In the genomic region with DNA sequence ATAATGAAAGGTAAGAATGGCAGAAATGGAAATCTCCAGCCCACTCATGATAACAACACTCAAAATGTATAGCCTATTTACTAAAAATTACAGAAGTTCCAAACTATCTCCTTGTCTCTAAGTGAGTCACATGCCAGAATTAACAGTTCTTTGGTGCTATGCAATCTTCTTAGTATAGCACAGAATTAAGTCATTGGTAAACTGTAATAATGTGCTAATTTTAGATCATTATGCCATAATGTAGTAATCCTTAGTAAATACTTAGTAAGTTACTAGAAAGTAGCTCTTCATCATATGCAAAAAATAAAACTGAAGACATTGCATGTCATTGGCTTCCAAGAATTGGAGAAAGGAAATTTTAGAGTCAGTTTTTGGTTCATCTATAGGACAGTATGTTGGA, we compare ENCODE assay signal across 13 cellular contexts. TPM values are rescaled to one million over a fixed set of nuclear protein-coding genes. Genes with fewer than 3 reads are reported as not detected.
A peak's percentile ranks its signal among the peaks of the same experiment; 100 is the strongest.
DNase-seq lines count a peak whose midpoint lies in the region; ATAC-seq, FAIRE-seq and TF ChIP-seq lines count a peak whose summit lies in the region.
"Had no signal": no experiment of that assay in that cellular context is flagged by ENCODE, and none has a peak within 500 bp of the region (broad histone marks: within the 10 kb centered on the region; RNA-seq: fewer than 3 reads in every experiment).

No MANE protein-coding gene starts in this region.

- peak overlapping the region; percentile 33 to 99 (median 94) for H3K27ac Mint-ChIP-seq in CD14-positive monocyte
- H3K27ac Mint-ChIP-seq in IgD-negative memory B cell, result peak overlapping the region; percentile 60 to 98 (median 86)
- peak overlapping the region; percentile 1 for H3K27ac Mint-ChIP-seq in activated CD8-positive, alpha-beta T cell treated with anti-CD3 and anti-CD28 coated beads, Interleukin-2, amount 10 ng/mL, durations not matched to agents 7 days and 5 days
- H3K27ac Mint-ChIP-seq in naive thymus-derived CD8-positive, alpha-beta T cell, result peak overlapping the region in 3 of 10 donors; percentile 61 to 100 (median 82)

- DNase-seq in CD14-positive monocyte (ENCODE audit: low spot score) (no peak), keratinocyte (ENCODE audit: low read depth, low spot score) (no peak), HPDE6-E6E7 (ENCODE audit: extremely low spot score) (no peak), MG63 (no peak), DMS114 treated with DMSO at 0.1 percent for 48 hours (lab: John Stamatoyannopoulos, UW; ENCODE audit: unreplicated experiment) (no peak)
- DNase-seq in activated CD8-positive, alpha-beta T cell treated with anti-CD3 and anti-CD28 coated beads, Interleukin-2, amount 10 ng/mL, durations not matched to agents 7 days and 5 days, result no peak
- no peak for DNase-seq in naive thymus-derived CD8-positive, alpha-beta T cell
- DNase-seq: left cardiac atrium, NCI-H524 treated with DMSO at 0.1 percent for 48 hours, pancreas, upper lobe of left lung had no signal

- H3K9me1 ChIP-seq in keratinocyte (ENCODE audit: control insufficient read depth, extremely low read depth, insufficient read depth, low read length), result no peaks in the 10 kb centered on the region

- ATAC-seq in activated CD8-positive, alpha-beta T cell treated with anti-CD3 and anti-CD28 coated beads, Interleukin-2, amount 10 ng/mL, durations not matched to agents 7 days and 5 days, result no peak
- no peak for ATAC-seq in naive thymus-derived CD8-positive, alpha-beta T cell

- no peak overlapping the region for H2AFZ ChIP-seq in keratinocyte (ENCODE audit: control insufficient read depth, low read length)

- H3K27ac ChIP-seq in keratinocyte (ENCODE audit: control insufficient read depth, insufficient read depth, low read length), result peak overlapping the region; percentile 96

- peak overlapping the region; percentile 6 for H3K4me2 ChIP-seq in keratinocyte (ENCODE audit: control insufficient read depth, extremely low read depth, insufficient read depth, low read depth, low read length)

- peaks cover 43% of the 10 kb centered on the region for H3K4me1 ChIP-seq in keratinocyte (ENCODE audit: control insufficient read depth, extremely low read depth, insufficient read depth, low read length)

- no peaks in the 10 kb centered on the region for H3K9me3 ChIP-seq in keratinocyte (ENCODE audit: control insufficient read depth, low read depth, low read length)
- no peaks in the 10 kb centered on the region for H3K9me3 ChIP-seq in MG63
- H3K9me3 ChIP-seq: pancreas, upper lobe of left lung had no signal

- H3K4me3 ChIP-seq in keratinocyte (ENCODE audit: control insufficient read depth in 2 of 3, extremely low read depth in 1 of 3, insufficient read depth in 2 of 3, low read depth in 1 of 3, low read length in 3 of 3) (no peak overlapping the region), MG63 (no peak overlapping the region)
- H3K4me3 ChIP-seq: pancreas, upper lobe of left lung had no signal

- H3K9me3 Mint-ChIP-seq in CD14-positive monocyte, result peaks cover 0 to 2% (median 0%) of the 10 kb centered on the region in 7 donors
- H3K9me3 Mint-ChIP-seq in IgD-negative memory B cell, result peaks cover 0 to 10% (median 3%) of the 10 kb centered on the region in 3 donors
- no peaks in the 10 kb centered on the region for H3K9me3 Mint-ChIP-seq in activated CD8-positive, alpha-beta T cell treated with anti-CD3 and anti-CD28 coated beads, Interleukin-2, amount 10 ng/mL, durations not matched to agents 7 days and 5 days (ENCODE audit: insufficient read depth)
- peaks cover 0 to 12% (median 0%) of the 10 kb centered on the region in 9 donors for H3K9me3 Mint-ChIP-seq in naive thymus-derived CD8-positive, alpha-beta T cell

- H3K4me3 Mint-ChIP-seq in CD14-positive monocyte (peak overlapping the region in 1 of 2 donors; percentile 33), IgD-negative memory B cell (peak overlapping the region; percentile 25 to 86 (median 73))
- H3K4me3 Mint-ChIP-seq in activated CD8-positive, alpha-beta T cell treated with anti-CD3 and anti-CD28 coated beads, Interleukin-2, amount 10 ng/mL, durations not matched to agents 7 days and 5 days, result no peak overlapping the region
- H3K4me3 Mint-ChIP-seq in naive thymus-derived CD8-positive, alpha-beta T cell, result peak overlapping the region in 2 of 10 donors; percentile 18 to 34

- TF ChIP-seq CTCF in CD14-positive monocyte (IDR thresholded peaks at IDR 0.05) (no peak), keratinocyte (optimal IDR thresholded peaks at IDR 0.05 in 1 of 3, IDR thresholded peaks at IDR 0.05 in 1 of 3, conservative IDR thresholded peaks at IDR 0.05 in 1 of 3; ENCODE audit: extremely low read depth in 1 of 3, insufficient read depth in 2 of 3, low read length in 3 of 3) (no peak)

- H3K36me3 ChIP-seq in keratinocyte (ENCODE audit: control insufficient read depth in 2 of 2, extremely low read depth in 1 of 2, insufficient read depth in 2 of 2, low read length in 2 of 2) (no peaks in the 10 kb centered on the region), MG63 (no peaks in the 10 kb centered on the region)
- H3K36me3 ChIP-seq: pancreas, upper lobe of left lung had no signal

- no peak overlapping the region for H3K9ac ChIP-seq in keratinocyte (ENCODE audit: control insufficient read depth, extremely low read depth, insufficient read depth, low read length)

- H3K27me3 ChIP-seq in keratinocyte (ENCODE audit: control insufficient read depth, extremely low read depth, insufficient read depth, low read length), result no peaks in the 10 kb centered on the region
- H3K27me3 ChIP-seq in MG63, result no peaks in the 10 kb centered on the region
- H3K27me3 ChIP-seq: pancreas, upper lobe of left lung had no signal

- H4K20me1 ChIP-seq in keratinocyte (ENCODE audit: control insufficient read depth, extremely low read depth, insufficient read depth, low read length), result no peaks in the 10 kb centered on the region

- POLR2A ChIA-PET in activated CD8-positive, alpha-beta T cell treated with anti-CD3 and anti-CD28 coated beads, Interleukin-2, amount 10 ng/mL, durations not matched to agents 7 days and 5 days (lab: Charles Lee), result interaction anchor here (0.5 to 0.6 kb wide), 2 partner anchors 260 to 607 kb away, joined by 3 read pairs; no protein-coding TSS in a partner anchor
- POLR2A ChIA-PET in naive thymus-derived CD8-positive, alpha-beta T cell (lab: Charles Lee), result no interaction called here

- peaks cover 0 to 6% (median 1%) of the 10 kb centered on the region in 3 donors for H3K27me3 Mint-ChIP-seq in CD14-positive monocyte (ENCODE audit: low read depth in 3 of 3)
- peaks cover 3% of the 10 kb centered on the region for H3K27me3 Mint-ChIP-seq in IgD-negative memory B cell
- no peaks in the 10 kb centered on the region for H3K27me3 Mint-ChIP-seq in activated CD8-positive, alpha-beta T cell treated with anti-CD3 and anti-CD28 coated beads, Interleukin-2, amount 10 ng/mL, durations not matched to agents 7 days and 5 days (ENCODE audit: low read depth)
- H3K27me3 Mint-ChIP-seq in naive thymus-derived CD8-positive, alpha-beta T cell, result no peaks in the 10 kb centered on the region

- H3K4me1 Mint-ChIP-seq in CD14-positive monocyte (peaks cover 68% of the 10 kb centered on the region), IgD-negative memory B cell (peaks cover 58 to 86% (median 73%) of the 10 kb centered on the region in 3 donors)
- peaks cover 85% of the 10 kb centered on the region for H3K4me1 Mint-ChIP-seq in activated CD8-positive, alpha-beta T cell treated with anti-CD3 and anti-CD28 coated beads, Interleukin-2, amount 10 ng/mL, durations not matched to agents 7 days and 5 days (ENCODE audit: low read depth)
- H3K4me1 Mint-ChIP-seq in naive thymus-derived CD8-positive, alpha-beta T cell, result peaks cover 43 to 95% (median 88%) of the 10 kb centered on the region in 4 donors

- dilution Hi-C loops in keratinocyte (cut with MboI; ENCODE audit: extremely low pct_ligation_motif_present, low sequenced_read_pairs), result no loop called here

- intact Hi-C loops in CD14-positive monocyte (cut with micrococcal nuclease), result loop anchor here in 1 of 2 donors (5.0 kb wide), 2 partner anchors 38 to 143 kb away; partner anchors contain the start of gene CD47

- H3K79me2 ChIP-seq in keratinocyte (ENCODE audit: control insufficient read depth, insufficient read depth, low read length), result no peaks in the 10 kb centered on the region

- H3K36me3 Mint-ChIP-seq in CD14-positive monocyte (no peaks in the 10 kb centered on the region), IgD-negative memory B cell (peaks cover 21% of the 10 kb centered on the region)
- peaks cover 76% of the 10 kb centered on the region for H3K36me3 Mint-ChIP-seq in activated CD8-positive, alpha-beta T cell treated with anti-CD3 and anti-CD28 coated beads, Interleukin-2, amount 10 ng/mL, durations not matched to agents 7 days and 5 days (ENCODE audit: low read depth)
- peaks cover 14 to 34% (median 24%) of the 10 kb centered on the region in 3 donors for H3K36me3 Mint-ChIP-seq in naive thymus-derived CD8-positive, alpha-beta T cell

- no peak for FAIRE-seq in keratinocyte (lab: Jason Lieb, UNC)
- FAIRE-seq: endometrium, pancreas had no signal

- CTCF ChIA-PET in activated CD8-positive, alpha-beta T cell treated with anti-CD3 and anti-CD28 coated beads, Interleukin-2, amount 10 ng/mL, durations not matched to agents 7 days and 5 days (lab: Charles Lee), result interaction anchor here (0.9 to 4.9 kb wide), 3 partner anchors 9 to 347 kb away, joined by 3 to 19 read pairs (median 4); no protein-coding TSS in a partner anchor

RNA-seq across cellular contexts. Expression of gene CD47, which starts 39.9 kb away (rescaled TPM):
- 100 to 1,000 TPM; 173 to 203 TPM for polyA plus RNA-seq in CD14-positive monocyte
- 147 TPM for polyA plus RNA-seq in IgD-negative memory B cell
- total RNA-seq in activated CD8-positive, alpha-beta T cell treated with anti-CD3 and anti-CD28 coated beads, Interleukin-2, amount 10 ng/mL, durations not matched to agents 7 days and 5 days, result 100 to 1,000 TPM; 136 to 137 TPM
- 48.3 to 96.5 TPM (median 64.3 TPM) in 3 replicates for polyA plus RNA-seq in keratinocyte
- 84.5 TPM for polyA plus RNA-seq in keratinocyte (2011; ENCODE audit: low read depth)
- 39.4 and 72.7 TPM in 2 replicates for polyA plus RNA-seq in keratinocyte (2011; cell fraction: cytosol; rRNA removed)
- polyA plus RNA-seq in keratinocyte (2011; cell fraction: nucleus; rRNA removed), result 73.2 and 105 TPM in 2 replicates
- polyA plus RNA-seq in keratinocyte (2012; ENCODE audit: low replicate concordance), result 30.9 and 48.9 TPM in 2 replicates
- 29.9 to 61.0 TPM (median 36.8 TPM) in 3 replicates for polyA minus RNA-seq in keratinocyte
- 11.7 TPM for polyA minus RNA-seq in keratinocyte (2011; cell fraction: cytosol; rRNA and poly(A)+ RNA removed)
- polyA minus RNA-seq in keratinocyte (2011; cell fraction: nucleus; rRNA and poly(A)+ RNA removed), result 29.3 and 66.9 TPM in 2 replicates
- total RNA-seq in MG63 (2014; rRNA removed; shearing (Covaris generic); ENCODE audit: low replicate concordance), result 69.0 and 158 TPM in 2 replicates
- 100 to 1,000 TPM; 187 to 192 TPM for total RNA-seq in naive thymus-derived CD8-positive, alpha-beta T cell
- 100 to 1,000 TPM; 127 to 164 (median 135) TPM for polyA plus RNA-seq in naive thymus-derived CD8-positive, alpha-beta T cell
